8 cellular contexts compared by ENCODE assay signal in the genomic region with DNA sequence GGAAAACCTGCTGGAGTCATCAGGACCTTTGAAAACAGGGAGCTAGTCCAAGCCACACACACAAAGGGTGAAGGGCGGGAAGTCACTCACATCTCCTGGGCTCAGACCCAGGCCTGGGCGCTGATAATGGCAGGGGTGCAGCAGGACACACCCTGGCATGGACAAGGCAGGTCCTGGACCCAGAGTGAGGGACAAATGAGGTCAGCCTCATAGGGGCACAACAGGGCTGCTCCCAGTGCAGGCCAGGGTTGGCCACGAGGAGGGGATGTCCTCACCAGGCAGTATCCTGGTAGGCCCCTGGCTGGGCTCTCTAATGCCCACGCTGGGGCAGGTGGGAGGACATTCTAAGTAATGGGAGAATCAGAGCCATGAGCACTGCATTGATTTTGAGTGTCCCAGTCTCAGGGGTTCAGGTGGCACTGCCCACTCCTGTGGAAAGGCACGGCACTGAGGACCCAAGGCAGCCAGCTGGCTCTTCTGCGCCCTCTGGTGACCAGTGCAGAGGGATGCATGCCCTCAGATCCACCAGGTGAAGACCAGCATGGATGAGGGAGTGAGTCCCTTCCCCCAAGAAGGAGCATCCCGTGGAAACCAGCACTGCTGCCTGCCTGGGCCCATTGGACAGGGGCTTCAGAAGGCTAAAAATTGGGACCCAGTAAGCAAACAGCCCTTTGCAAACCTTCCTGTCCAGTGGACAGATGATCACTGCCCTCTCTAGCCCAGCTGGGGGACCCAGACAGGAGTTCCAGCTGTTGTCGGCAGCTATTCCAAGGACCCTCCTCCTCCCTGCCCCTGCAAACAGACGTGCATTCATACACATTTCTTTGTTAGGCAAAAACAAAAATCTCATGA. TPM values are rescaled to one million over a fixed set of nuclear protein-coding genes. Genes with fewer than 3 reads are reported as not detected.
A peak's percentile ranks its signal among the peaks of the same experiment; 100 is the strongest.
DNase-seq lines count a peak whose midpoint lies in the region; ATAC-seq, FAIRE-seq and TF ChIP-seq lines count a peak whose summit lies in the region.

No MANE protein-coding gene starts in this region.

- H3K27me3 ChIP-seq in pancreas (no peaks in the 10 kb centered on the region), aorta (ENCODE audit: control insufficient read depth in 1 of 2, insufficient read depth in 2 of 2, low read length in 1 of 2) (no peaks in the 10 kb centered on the region)

- WGBS in pancreas, 2 donors: 38 to 39% methylated on average over 9 of the region's 9 CpGs
- 33 to 35% methylated on average over 9 of the region's 9 CpGs for WGBS in aorta, 2 donors

- peak; percentile 73 for DNase-seq in DMS53 (lab: John Stamatoyannopoulos, UW)
- peak; percentile 74 for DNase-seq in RWPE1 (ENCODE audit: low spot score)
- peak; percentile 88 for DNase-seq in activated effector memory CD4-positive, alpha-beta T cell treated with anti-CD3 and anti-CD28 coated beads, Interleukin-2, amount 50 U/mL, for 16 hours
- peak; percentile 86 for DNase-seq in germinal center (ENCODE audit: low spot score)
- DNase-seq in pancreas: peak in 5 of 6 donors; percentile 54 to 83 (median 72)
- peak in 1 of 2 donors; percentile 89 for DNase-seq in aorta

- ATAC-seq in HG02763 (IDR thresholded peaks at IDR 0.05; ENCODE audit: unreplicated experiment) (peak; percentile 66), pancreas (peak; percentile 90 to 94 (median 93)), aorta (ENCODE audit: low FRiP score) (peak; percentile 90), HG02571 (IDR thresholded peaks at IDR 0.05; ENCODE audit: unreplicated experiment) (no peak)

- FAIRE-seq in pancreas (lab: Jason Lieb, UNC): no peak

- intact Hi-C loops in pancreas (cut with DNase I): loop anchor here in 2 of 3 donors (2.0 to 10.0 kb wide), 3 partner anchors 43 to 185 kb away; no protein-coding TSS in a partner anchor
- intact Hi-C loops in aorta (cut with DNase I): loop anchor here (1.0 to 5.0 kb wide), 4 partner anchors 47 to 179 kb away; a partner anchor contains a TSS

- H3K27ac ChIP-seq in RWPE1: peak overlapping the region; percentile 60
- H3K27ac ChIP-seq in pancreas: no peak overlapping the region
- H3K27ac ChIP-seq in aorta (ENCODE audit: low read depth in 1 of 2, low read length in 2 of 2): no peak overlapping the region

- H3K36me3 ChIP-seq in pancreas (no peaks in the 10 kb centered on the region), aorta (ENCODE audit: control insufficient read depth in 1 of 2, insufficient read depth in 2 of 2, low read length in 1 of 2) (no peaks in the 10 kb centered on the region)

- TF ChIP-seq CTCF in RWPE1 (conservative IDR thresholded peaks at IDR 0.05; ENCODE audit: low read depth) (peak; percentile 94), pancreas (IDR thresholded peaks at IDR 0.05) (peak; percentile 88 to 93 (median 91))

- CTCF ChIA-PET in RWPE1 (lab: Yijun Ruan, JAX): interaction anchor here (0.5 to 2.5 kb wide), 15 partner anchors 10 to 209 kb away, joined by 3 to 21 read pairs (median 4); a partner anchor contains a TSS

- H3K4me1 ChIP-seq in pancreas (peaks cover 0 to 10% (median 3%) of the 10 kb centered on the region in 3 donors), aorta (ENCODE audit: control insufficient read depth in 1 of 2, insufficient read depth in 2 of 2, low read length in 2 of 2) (no peaks in the 10 kb centered on the region)

- H3K9me3 ChIP-seq in pancreas (no peaks in the 10 kb centered on the region), aorta (ENCODE audit: control insufficient read depth, low read length) (no peaks in the 10 kb centered on the region)

- POLR2A ChIA-PET in RWPE1 (lab: Yijun Ruan, JAX; ENCODE audit: low non-redundant PET): no interaction called here

- H3K4me3 ChIP-seq in pancreas: no peak overlapping the region
- H3K4me3 ChIP-seq in aorta (ENCODE audit: low read length in 2 of 2): no peak overlapping the region

RNA-seq across cellular contexts. Expression of a gene that starts 23.3 kb away (rescaled TPM):
- 10 to 100 TPM; 12.0 to 38.1 (median 24.3) TPM for total RNA-seq in pancreas
- polyA plus RNA-seq in pancreas: 10 to 100 TPM; 67.3 to 77.5 TPM
- total RNA-seq in aorta: 100 to 1,000 TPM in 1 of 2 donors, 10 to 100 TPM in 1; 23.6 to 103 TPM
- 10 to 100 TPM; 24.0 to 24.7 TPM for polyA plus RNA-seq in aorta
